ENCODE assay signal across 8 cellular contexts in genomic region chr5:132655821-132656773, GRCh38. TPM values are rescaled to one million over a fixed set of nuclear protein-coding genes. Genes with fewer than 3 reads are reported as not detected.
DNase-seq lines count a peak whose midpoint lies in the region; ATAC-seq and TF ChIP-seq lines count a peak whose summit lies in the region.

No MANE protein-coding gene starts in this region.

- no peak for ATAC-seq in GM21526 (IDR thresholded peaks at IDR 0.05; ENCODE audit: low FRiP score, unreplicated experiment)
- no peak for ATAC-seq in HG03097 (IDR thresholded peaks at IDR 0.05; ENCODE audit: low FRiP score, unreplicated experiment)

- no peaks in the 10 kb centered on the region for H3K9me3 Mint-ChIP-seq in activated T-helper 2 cell treated with anti-CD3 and anti-CD28 coated beads, Interferon-gamma antibody, Interleukin-2, Interleukin-4, amounts not matched to agents 10 μg/mL and 5 μg/mL and 100 μg/mL, durations not matched to agents 14 hours and 24 hours and 36 hours

- H3K27me3 ChIP-seq in ACC112 (ENCODE audit: insufficient read depth, low read length) (no peaks in the 10 kb centered on the region; the same call in 1 of the 2 replicates), left ventricle myocardium inferior (ENCODE audit: low read depth) (peaks cover 52% of the 10 kb centered on the region), skeletal muscle satellite cell (ENCODE audit: control insufficient read depth, insufficient read depth, low read length) (peaks cover 15% of the 10 kb centered on the region)

- no peaks in the 10 kb centered on the region for H3K79me2 ChIP-seq in ACC112 (ENCODE audit: control insufficient read depth, insufficient read depth, low read length, unreplicated experiment)

- no peaks in the 10 kb centered on the region for H3K4me1 ChIP-seq in ACC112 (ENCODE audit: control insufficient read depth, insufficient read depth, low read length, unreplicated experiment)
- H3K4me1 ChIP-seq in left ventricle myocardium inferior = peaks cover 14% of the 10 kb centered on the region
- peaks cover 13% of the 10 kb centered on the region for H3K4me1 ChIP-seq in skeletal muscle satellite cell (ENCODE audit: control insufficient read depth, insufficient read depth, low read length)

- peaks cover 12% of the 10 kb centered on the region for H3K27me3 Mint-ChIP-seq in activated T-helper 2 cell treated with anti-CD3 and anti-CD28 coated beads, Interferon-gamma antibody, Interleukin-2, Interleukin-4, amounts not matched to agents 10 μg/mL and 5 μg/mL and 100 μg/mL, durations not matched to agents 14 hours and 24 hours and 36 hours (ENCODE audit: low read depth)

- H3K9me3 ChIP-seq in left ventricle myocardium inferior (replicated peaks) = no peaks in the 10 kb centered on the region
- H3K9me3 ChIP-seq in skeletal muscle satellite cell (replicated peaks; ENCODE audit: low read length) = no peaks in the 10 kb centered on the region

- H3K4me3 Mint-ChIP-seq in activated T-helper 2 cell treated with anti-CD3 and anti-CD28 coated beads, Interferon-gamma antibody, Interleukin-2, Interleukin-4, amounts not matched to agents 10 μg/mL and 5 μg/mL and 100 μg/mL, durations not matched to agents 14 hours and 24 hours and 36 hours (ENCODE audit: low read depth) = peak overlapping the region; percentile 67

- H3K27ac Mint-ChIP-seq in activated T-helper 2 cell treated with anti-CD3 and anti-CD28 coated beads, Interferon-gamma antibody, Interleukin-2, Interleukin-4, amounts not matched to agents 10 μg/mL and 5 μg/mL and 100 μg/mL, durations not matched to agents 14 hours and 24 hours and 36 hours = peak overlapping the region; percentile 65

- H3K27ac ChIP-seq in ACC112 (ENCODE audit: low read depth, low read length) = no peak overlapping the region
- no peak overlapping the region for H3K27ac ChIP-seq in left ventricle myocardium inferior (replicated peaks)

- peak overlapping the region; percentile 93 for H3K4me2 ChIP-seq in skeletal muscle satellite cell (ENCODE audit: low read length)

- intact Hi-C loops in activated T-helper 2 cell treated with anti-CD3 and anti-CD28 coated beads, Interferon-gamma antibody, Interleukin-2, Interleukin-4, amounts not matched to agents 10 μg/mL and 5 μg/mL and 100 μg/mL, durations not matched to agents 14 hours and 24 hours and 36 hours (cut with micrococcal nuclease) = loop anchor here (5.0 kb wide), 1 partner anchor 99 kb away; the partner anchor contains the start of gene RAD50
- intact Hi-C loops in left ventricle myocardium inferior (cut with micrococcal nuclease) = no loop called here

- H2AFZ ChIP-seq in ACC112 (ENCODE audit: low read length, unreplicated experiment) = peak overlapping the region; percentile 76

- peaks cover 30% of the 10 kb centered on the region for H3K36me3 Mint-ChIP-seq in activated T-helper 2 cell treated with anti-CD3 and anti-CD28 coated beads, Interferon-gamma antibody, Interleukin-2, Interleukin-4, amounts not matched to agents 10 μg/mL and 5 μg/mL and 100 μg/mL, durations not matched to agents 14 hours and 24 hours and 36 hours (ENCODE audit: low read depth)

- DNase-seq in GM20000 (ENCODE audit: low spot score) = peak; percentile 62
- DNase-seq in activated T-helper 2 cell treated with anti-CD3 and anti-CD28 coated beads, Interferon-gamma antibody, Interleukin-2, Interleukin-4, amounts not matched to agents 10 μg/mL and 5 μg/mL and 100 μg/mL, durations not matched to agents 14 hours and 24 hours and 36 hours (ENCODE audit: low spot score) = no peak
- DNase-seq in left ventricle myocardium inferior = no peak
- no peak for DNase-seq in mesenteric fat pad (ENCODE audit: low spot score)

- H3K4me3 ChIP-seq in ACC112 (ENCODE audit: low read depth, low read length) = peak overlapping the region; percentile 75
- peak overlapping the region; percentile 64 for H3K4me3 ChIP-seq in left ventricle myocardium inferior
- H3K4me3 ChIP-seq in skeletal muscle satellite cell (ENCODE audit: low read length) = peak overlapping the region; percentile 70

- H3K4me1 Mint-ChIP-seq in activated T-helper 2 cell treated with anti-CD3 and anti-CD28 coated beads, Interferon-gamma antibody, Interleukin-2, Interleukin-4, amounts not matched to agents 10 μg/mL and 5 μg/mL and 100 μg/mL, durations not matched to agents 14 hours and 24 hours and 36 hours (ENCODE audit: low read depth) = peaks cover 52% of the 10 kb centered on the region

- TF ChIP-seq CTCF in GM20000 (IDR thresholded peaks at IDR 0.05; ENCODE audit: extremely low read depth, missing control alignments) (peak; percentile 47), left ventricle myocardium inferior (IDR thresholded peaks at IDR 0.05; ENCODE audit: borderline replicate concordance) (no peak)

- peak overlapping the region; percentile 53 for H3K9ac ChIP-seq in skeletal muscle satellite cell (ENCODE audit: low read depth, low read length)

- H3K36me3 ChIP-seq in ACC112 (ENCODE audit: insufficient read depth, low read length) = no peaks in the 10 kb centered on the region
- H3K36me3 ChIP-seq in left ventricle myocardium inferior = no peaks in the 10 kb centered on the region
- no peaks in the 10 kb centered on the region for H3K36me3 ChIP-seq in skeletal muscle satellite cell (ENCODE audit: insufficient read depth, low read length)

RNA-seq across cellular contexts. Expression of gene IL13, which starts 1.9 kb away (rescaled TPM):
- 777 and 830 TPM in 2 replicates for total RNA-seq in activated T-helper 2 cell treated with anti-CD3 and anti-CD28 coated beads, Interferon-gamma antibody, Interleukin-2, Interleukin-4, amounts not matched to agents 10 μg/mL and 5 μg/mL and 100 μg/mL, durations not matched to agents 14 hours and 24 hours and 36 hours
- not detected for total RNA-seq in left ventricle myocardium inferior
- total RNA-seq in skeletal muscle satellite cell (2012; rRNA removed) = not detected in 2 replicates
- not detected for total RNA-seq in mesenteric fat pad

RNA-seq across cellular contexts. Expression of gene IL4, which starts 17.7 kb away (rescaled TPM):
- total RNA-seq in activated T-helper 2 cell treated with anti-CD3 and anti-CD28 coated beads, Interferon-gamma antibody, Interleukin-2, Interleukin-4, amounts not matched to agents 10 μg/mL and 5 μg/mL and 100 μg/mL, durations not matched to agents 14 hours and 24 hours and 36 hours = 21.6 and 25.8 TPM in 2 replicates
- total RNA-seq in left ventricle myocardium inferior = not detected
- total RNA-seq in skeletal muscle satellite cell (2012; rRNA removed) = not detected in 2 replicates
- not detected for total RNA-seq in mesenteric fat pad

Comparison
In these comparisons a context has a peak if more than half of its experiments do, and no peak if none do; other contexts are left out.
1. RNA of gene IL13, which starts 1.9 kb away (total RNA-seq): 777 to 830 TPM in activated T-helper 2 cell treated with anti-CD3 and anti-CD28 coated beads, Interferon-gamma antibody, Interleukin-2, Interleukin-4, amounts not matched to agents 10 μg/mL and 5 μg/mL and 100 μg/mL, durations not matched to agents 14 hours and 24 hours and 36 hours; not detected in mesenteric fat pad (single experiment) and not detected in left ventricle myocardium inferior (single experiment); every median in the first group is over 100 times any median in the second.
2. RNA of gene IL4, which starts 17.7 kb away (total RNA-seq): 21.6 to 25.8 TPM in activated T-helper 2 cell treated with anti-CD3 and anti-CD28 coated beads, Interferon-gamma antibody, Interleukin-2, Interleukin-4, amounts not matched to agents 10 μg/mL and 5 μg/mL and 100 μg/mL, durations not matched to agents 14 hours and 24 hours and 36 hours; not detected in left ventricle myocardium inferior (single experiment) and not detected in mesenteric fat pad (single experiment); every median in the first group is over 10 times any median in the second.
3. Peak in every context shown above with its lines, with median percentiles within 50 percentile points of each other: H3K4me3 ChIP-seq.